Comparison of ENCODE assay signal across 34 cellular contexts in genomic region chr9:14512942-14513341, GRCh38.
"Had no signal": no experiment of that assay in that cellular context is flagged by ENCODE, and none has a peak within 500 bp of the region (broad histone marks: within the 10 kb centered on the region; RNA-seq: fewer than 3 reads in every experiment).

No MANE protein-coding gene starts in this region.

- H3K4me1 ChIP-seq: adrenal gland, ascending aorta, body of pancreas, breast epithelium had no signal

- H3K27ac ChIP-seq: adrenal gland, ascending aorta, body of pancreas, brain microvascular endothelial cell, breast epithelium, cardiac muscle cell had no signal

- ATAC-seq: activated naive CD4-positive, alpha-beta T cell treated with anti-CD3 and anti-CD28 coated beads, Interleukin-2, amount 50 U/mL, for 72 hours; activated naive CD8-positive, alpha-beta T cell treated with anti-CD3 and anti-CD28 coated beads, Interleukin-2, amount 50 U/mL, for 24 hours; activated T-cell treated with anti-CD3 and anti-CD28 coated beads, Interleukin-2, amount 50 U/mL, for 4 hours; activated T-cell treated with anti-CD3 and anti-CD28 coated beads, Interleukin-2, amount 50 U/mL, for 72 hours; activated T-helper 17 cell treated with anti-CD3 and anti-CD28 coated beads, Interleukin-2, amount 50 U/mL, for 72 hours; body of pancreas had no signal

- DNase-seq: activated effector memory CD4-positive, alpha-beta T cell treated with anti-CD3 and anti-CD28 coated beads, Interleukin-2, amount 50 U/mL, for 16 hours; activated effector memory CD4-positive, alpha-beta T cell treated with Interleukin-2 at 50 U/mL for 16 hours; activated gamma-delta T cell; activated gamma-delta T cell treated with Interleukin-2 at 50 U/mL for 16 hours; activated naive CD4-positive, alpha-beta T cell; activated naive CD4-positive, alpha-beta T cell treated with anti-CD3 and anti-CD28 coated beads for 36 hours; activated naive CD4-positive, alpha-beta T cell treated with anti-CD3 and anti-CD28 coated beads, Interleukin-2, amount 10 ng/mL, durations not matched to agents 7 days and 5 days; activated naive CD4-positive, alpha-beta T cell treated with anti-CD3 and anti-CD28 coated beads, Interleukin-2, amount 50 U/mL, for 16 hours; activated naive CD4-positive, alpha-beta T cell treated with Interleukin-2 at 50 U/mL for 16 hours; activated naive CD8-positive, alpha-beta T cell treated with anti-CD3 and anti-CD28 coated beads for 36 hours; activated naive CD8-positive, alpha-beta T cell treated with anti-CD3 and anti-CD28 coated beads, Interleukin-2, amount 10 ng/mL, durations not matched to agents 7 days and 5 days; activated naive CD8-positive, alpha-beta T cell treated with anti-CD3 and anti-CD28 coated beads, Interleukin-2, amount 50 U/mL, for 24 hours; activated T-cell treated with anti-CD3 and anti-CD28 coated beads, Interleukin-2, amount 50 U/mL, for 1 hour; activated T-cell treated with anti-CD3 and anti-CD28 coated beads, Interleukin-2, amount 50 U/mL, for 24 hours; activated T-cell treated with anti-CD3 and anti-CD28 coated beads, Interleukin-2, amount 50 U/mL, for 4 hours; activated T-cell treated with anti-CD3 and anti-CD28 coated beads, Interleukin-2, amount 50 U/mL, for 48 hours; activated T-cell treated with anti-CD3 and anti-CD28 coated beads, Interleukin-2, amount 50 U/mL, for 72 hours; adrenal gland; amniotic stem cell; amygdala; anterior cingulate cortex; aorta; body of pancreas; brain microvascular endothelial cell; caudate nucleus; central memory CD4-positive, alpha-beta T cell; cerebellar nuclear complex had no signal

- H3K36me3 ChIP-seq: adrenal gland, ascending aorta, brain microvascular endothelial cell, breast epithelium, cardiac muscle cell had no signal

- H3K9me3 ChIP-seq: adrenal gland, ascending aorta, body of pancreas, breast epithelium had no signal

- FAIRE-seq: astrocyte, bronchial epithelial cell had no signal

- H3K4me3 ChIP-seq: adrenal gland, ascending aorta, body of pancreas, breast epithelium, cardiac muscle cell had no signal

- H3K27me3 ChIP-seq: adrenal gland, ascending aorta, body of pancreas, brain microvascular endothelial cell, breast epithelium, cardiac muscle cell had no signal
